In the genomic region with DNA sequence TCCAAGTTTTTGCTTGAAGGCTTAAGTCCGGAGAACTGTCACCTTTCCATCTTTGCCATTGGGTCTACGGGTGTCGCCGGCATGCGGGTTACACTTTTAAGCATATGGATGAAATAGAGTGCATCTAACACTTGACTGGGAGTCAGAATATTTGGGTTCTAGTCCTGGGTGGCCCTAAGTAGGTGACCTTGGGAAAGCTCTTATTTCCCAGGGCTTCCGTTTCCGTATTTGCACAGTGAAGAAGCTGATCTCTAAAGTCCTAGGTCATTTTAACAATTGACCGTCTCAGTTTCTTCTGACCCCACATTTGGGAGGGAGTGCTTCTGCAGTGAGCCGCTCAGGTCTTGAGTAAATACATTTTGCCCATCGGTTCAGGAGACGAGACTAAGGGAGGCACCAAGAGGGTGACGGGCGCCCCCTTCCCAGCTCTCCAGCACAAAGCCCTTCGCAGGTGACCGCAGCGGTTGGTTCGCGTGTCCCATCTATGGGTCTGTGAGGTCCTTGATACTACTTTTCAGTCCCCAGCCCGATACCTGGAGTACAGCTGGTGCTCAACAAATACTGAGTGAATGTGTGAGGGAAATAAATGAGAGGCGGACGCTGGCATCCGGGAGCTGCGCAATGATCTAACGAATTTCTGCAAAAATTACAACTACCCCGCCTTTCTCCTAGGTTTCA, we compare ENCODE assay signal across 8 cellular contexts. TPM values are rescaled to one million over a fixed set of nuclear protein-coding genes. Genes with fewer than 3 reads are reported as not detected.
DNase-seq lines count a peak whose midpoint lies in the region; ATAC-seq and TF ChIP-seq lines count a peak whose summit lies in the region.

No MANE protein-coding gene starts in this region.

- peaks cover 20% of the 10 kb centered on the region for H3K4me1 ChIP-seq in DOHH2 (ENCODE audit: control insufficient read depth, low read length)
- peaks cover 6% of the 10 kb centered on the region; the same call in 1 of the 2 replicates for H3K4me1 ChIP-seq in IMR-90 (ENCODE audit: control insufficient read depth, insufficient read depth, low read length)
- H3K4me1 ChIP-seq in iPS-20b (ENCODE audit: insufficient read depth, low read length) = no peaks in the 10 kb centered on the region; the same call in 1 of the 2 replicates
- H3K4me1 ChIP-seq in skeletal muscle tissue (ENCODE audit: control insufficient read depth in 3 of 3, insufficient read depth in 3 of 3, low read length in 3 of 3) = peaks cover 9 to 18% (median 10%) of the 10 kb centered on the region in 3 donors

- H3K9me1 ChIP-seq in IMR-90 (ENCODE audit: insufficient read depth, low read length) = 0 out of 2 replicates have a peak, but pooled peaks cover 3% of the 10 kb centered on the region

- H4K20me1 ChIP-seq in DOHH2 (ENCODE audit: control insufficient read depth, insufficient read depth, low read depth, low read length) (peaks cover 2% of the 10 kb centered on the region; the same call in 1 of the 2 replicates), IMR-90 (ENCODE audit: insufficient read depth, low read length) (peaks cover 13% of the 10 kb centered on the region; the same call in 1 of the 2 replicates)

- H3K4me3 ChIP-seq in DOHH2 (ENCODE audit: low read length) (peak overlapping the region; percentile 90), IMR-90 (ENCODE audit: insufficient read depth, low read depth, low read length) (peak overlapping the region; percentile 78), iPS-20b (ENCODE audit: low read length) (peak overlapping the region; percentile 97), skeletal muscle tissue (ENCODE audit: low read length in 3 of 3) (peak overlapping the region; percentile 73 to 96 (median 94))

- POLR2A ChIA-PET in IMR-90 (lab: Charles Lee; ENCODE audit: unreplicated experiment) = no interaction called here

- CTCF ChIA-PET in IMR-90 (lab: Yijun Ruan, JAX) = interaction anchor here (0.6 to 1.1 kb wide), 3 partner anchors 309 to 348 kb away, joined by 3 to 7 read pairs (median 3); no protein-coding TSS in a partner anchor

- H3K56ac ChIP-seq in IMR-90 (ENCODE audit: extremely low read depth, insufficient read depth, low read length) = peak overlapping the region; percentile 16; the same call in 1 of the 2 replicates

- H3K9ac ChIP-seq in IMR-90 (ENCODE audit: low read depth, low read length) (peak overlapping the region; percentile 46), iPS-20b (ENCODE audit: low read depth, low read length) (peak overlapping the region; percentile 92), skeletal muscle tissue (ENCODE audit: low read depth in 1 of 3, low read length in 3 of 3) (peak overlapping the region; percentile 94 to 97 (median 96))

- H3K27me3 ChIP-seq in DOHH2 (ENCODE audit: control insufficient read depth, low read length) (no peaks in the 10 kb centered on the region), IMR-90 (ENCODE audit: control insufficient read depth, insufficient read depth, low read length) (no peaks in the 10 kb centered on the region), iPS-20b (ENCODE audit: insufficient read depth, low read length) (no peaks in the 10 kb centered on the region), skeletal muscle tissue (ENCODE audit: control insufficient read depth in 3 of 3, insufficient read depth in 3 of 3, low read length in 3 of 3) (no peaks in the 10 kb centered on the region)

- TF ChIP-seq RAD21 in IMR-90 (IDR thresholded peaks at IDR 0.05; ENCODE audit: low read length) = no peak

- H2BK15ac ChIP-seq in IMR-90 (ENCODE audit: low read depth, low read length) = no peak overlapping the region

- peak; percentile 62 for TF ChIP-seq CTCF in DOHH2 (IDR thresholded peaks at IDR 0.05; ENCODE audit: low read depth, low read length, poor library complexity, severe bottlenecking)
- no peak for TF ChIP-seq CTCF in IMR-90 (conservative IDR thresholded peaks at IDR 0.05; ENCODE audit: low read depth, low read length)
- peak; percentile 14 to 36 for TF ChIP-seq CTCF in brain (conservative IDR thresholded peaks at IDR 0.05)

- peaks cover 33% of the 10 kb centered on the region for H3K4me1 Mint-ChIP-seq in brain

- H2AFZ ChIP-seq in IMR-90 (replicated peaks; ENCODE audit: low read length, poor library complexity) = peak overlapping the region; percentile 94

- H3K36me3 ChIP-seq in DOHH2 (ENCODE audit: control insufficient read depth, low read length) = peaks cover 7% of the 10 kb centered on the region; the same call in 1 of the 2 replicates
- H3K36me3 ChIP-seq in IMR-90 (ENCODE audit: control insufficient read depth, insufficient read depth, low read length) = no peaks in the 10 kb centered on the region
- H3K36me3 ChIP-seq in iPS-20b (ENCODE audit: insufficient read depth, low read depth, low read length) = no peaks in the 10 kb centered on the region; the same call in 1 of the 2 replicates
- H3K36me3 ChIP-seq in skeletal muscle tissue (ENCODE audit: control insufficient read depth in 3 of 3, insufficient read depth in 3 of 3, low read length in 3 of 3) = no peaks in the 10 kb centered on the region

- H4K91ac ChIP-seq in IMR-90 (ENCODE audit: insufficient read depth, low read depth, low read length) = no peak overlapping the region

- peaks cover 11% of the 10 kb centered on the region for H3K27me3 Mint-ChIP-seq in brain

- peak; percentile 17 for DNase-seq in IMR-90
- peak in 3 of 5 donors; percentile 6 to 24 (median 12) for DNase-seq in T-helper 1 cell

- H3K4ac ChIP-seq in IMR-90 (ENCODE audit: low read depth, low read length) = no peak overlapping the region; the same call in 1 of the 2 replicates

- no peaks in the 10 kb centered on the region for H3K36me3 Mint-ChIP-seq in brain

- no peak overlapping the region for H2AK9ac ChIP-seq in IMR-90 (replicated peaks; ENCODE audit: low read depth, low read length, poor library complexity)

- H3F3A ChIP-seq in DOHH2 (ENCODE audit: control insufficient read depth, insufficient read depth) = no peaks in the 10 kb centered on the region

- dilution Hi-C loops in IMR-90 (cut with HindIII; ENCODE audit: low sequenced_read_pairs, unreplicated experiment) = no loop called here

- 10% methylated on average over 4 of the region's 25 CpGs; no CpG with 5 or more reads in 1 of the 2 experiments for WGBS in IMR-90 (ENCODE audit: extremely low coverage in 2 of 2, insufficient read length in 1 of 2), 2 experiments

- no peak overlapping the region for H2BK5ac ChIP-seq in IMR-90 (ENCODE audit: low read depth, low read length, poor library complexity, severe bottlenecking)

- peaks cover 42% of the 10 kb centered on the region for H3K79me2 ChIP-seq in DOHH2 (ENCODE audit: control insufficient read depth, low read length)

- no peaks in the 10 kb centered on the region for H3K9me3 ChIP-seq in DOHH2 (ENCODE audit: control insufficient read depth, insufficient read depth, low read length)
- no peaks in the 10 kb centered on the region for H3K9me3 ChIP-seq in IMR-90 (ENCODE audit: control insufficient read depth, insufficient read depth, low read length)
- peaks cover 4% of the 10 kb centered on the region; the same call in 1 of the 2 replicates for H3K9me3 ChIP-seq in iPS-20b (ENCODE audit: insufficient read depth, low read depth, low read length)
- H3K9me3 ChIP-seq in skeletal muscle tissue (ENCODE audit: control insufficient read depth in 3 of 3, low read length in 3 of 3) = no peaks in the 10 kb centered on the region

- H2BK20ac ChIP-seq in IMR-90 (ENCODE audit: low read depth, low read length) = no peak overlapping the region

- H4K8ac ChIP-seq in IMR-90 (ENCODE audit: low read depth in 2 of 2, low read length in 2 of 2) = peak overlapping the region in 1 of 2 experiments; percentile 37; a peak in 2 of 4 replicates

- H3K9me3 Mint-ChIP-seq in brain = peaks cover 0 to 4% (median 0%) of the 10 kb centered on the region in 5 experiments

- no peak for TF ChIP-seq POLR2A in IMR-90 (IDR thresholded peaks at IDR 0.05; ENCODE audit: low read depth, low read length)

- ATAC-seq in GM21515 (IDR thresholded peaks at IDR 0.05; ENCODE audit: unreplicated experiment) (peak; percentile 33), IMR-90 (ENCODE audit: low read depth) (peak; percentile 34), HG03378 (IDR thresholded peaks at IDR 0.05; ENCODE audit: unreplicated experiment) (no peak)

- peak overlapping the region; percentile 96 to 99 (median 98) for H3K27ac Mint-ChIP-seq in brain

- H3K79me1 ChIP-seq in IMR-90 (ENCODE audit: low read depth in 1 of 2, low read length in 2 of 2) = peaks cover 3 to 9% of the 10 kb centered on the region in 2 experiments; a peak in 2 of 4 replicates

- no peak overlapping the region for H4K5ac ChIP-seq in IMR-90 (ENCODE audit: low read depth, low read length)

- peak overlapping the region; percentile 95 to 97 (median 96) for H3K4me3 Mint-ChIP-seq in brain

- H3K18ac ChIP-seq in IMR-90 (ENCODE audit: low read depth, low read length) = no peak overlapping the region

- intact Hi-C loops in IMR-90 (cut with micrococcal nuclease) = no loop called here

- in situ Hi-C loops in IMR-90 (cut with MboI; ENCODE audit: low sequenced_read_pairs) = no loop called here

- no peak overlapping the region for H2AK5ac ChIP-seq in IMR-90 (ENCODE audit: low read depth, low read length)

- no peak overlapping the region for H3K23ac ChIP-seq in IMR-90 (ENCODE audit: low read depth, low read length)

- H3K14ac ChIP-seq in IMR-90 (replicated peaks; ENCODE audit: low read depth, low read length) = peak overlapping the region; percentile 85

- peak overlapping the region; percentile 83 for H3K4me2 ChIP-seq in DOHH2 (ENCODE audit: low read length)
- peak overlapping the region; percentile 99 for H3K4me2 ChIP-seq in IMR-90 (ENCODE audit: low read depth, low read length)

- H3K27ac ChIP-seq in DOHH2 (ENCODE audit: low read depth, low read length) (peak overlapping the region; percentile 63), IMR-90 (ENCODE audit: insufficient read depth, low read length) (no peak overlapping the region; the same call in 1 of the 2 replicates), iPS-20b (ENCODE audit: low read length) (peak overlapping the region; percentile 59), skeletal muscle tissue (ENCODE audit: low read depth, low read length) (peak overlapping the region; percentile 92)

- no peak overlapping the region for H2BK120ac ChIP-seq in IMR-90 (ENCODE audit: low read depth, low read length)

- no peaks in the 10 kb centered on the region for H3K9me2 ChIP-seq in DOHH2 (replicated peaks; ENCODE audit: control insufficient read depth, low read length)

- no TSS peak for BruUV-seq in IMR-90 (replicated peaks; lab: Mats Ljungman, UMichigan)

TF ChIP-seq in IMR-90, 13 proteins besides CTCF, POLR2A, EP300 and RAD21 (continues in another document):
- no peak for TF ChIP-seq CHD1 (IDR thresholded peaks at IDR 0.05; ENCODE audit: low read depth, low read length)

RNA-seq across cellular contexts. Expression of gene BLTP3A, which starts 0.6 kb away (rescaled TPM):
- total RNA-seq in IMR-90 (2012; rRNA removed) = 4.2 and 4.7 TPM in 2 replicates
- 3.0 and 3.1 TPM in 2 replicates for polyA plus RNA-seq in IMR-90 (2012; rRNA removed)
- polyA plus RNA-seq in IMR-90 (2012; cell fraction: cytosol; rRNA removed) = 1.6 and 1.9 TPM in 2 replicates
- 1.9 and 3.6 TPM in 2 replicates for polyA plus RNA-seq in IMR-90 (2012; cell fraction: nucleus; rRNA removed; ENCODE audit: low replicate concordance)
- polyA plus RNA-seq in brain (ENCODE audit: insufficient read depth, low read depth, low replicate concordance) = 12.2 TPM
- 8.4 TPM for total RNA-seq in skeletal muscle tissue

RNA-seq across cellular contexts. Expression of gene SNRPC, which starts 34.0 kb away (rescaled TPM):
- 84.8 and 87.5 TPM in 2 replicates for total RNA-seq in IMR-90 (2012; rRNA removed)
- 343 and 345 TPM in 2 replicates for polyA plus RNA-seq in IMR-90 (2012; rRNA removed)
- polyA plus RNA-seq in IMR-90 (2012; cell fraction: cytosol; rRNA removed) = 212 and 293 TPM in 2 replicates
- 80.3 and 130 TPM in 2 replicates for polyA plus RNA-seq in IMR-90 (2012; cell fraction: nucleus; rRNA removed; ENCODE audit: low replicate concordance)
- polyA plus RNA-seq in brain (ENCODE audit: insufficient read depth, low read depth, low replicate concordance) = 260 TPM
- total RNA-seq in skeletal muscle tissue = 44.4 TPM

Comparison
In these comparisons a context has a peak if more than half of its experiments do, and no peak if none do; other contexts are left out.
1. H3K9ac ChIP-seq: peak in every context shown above with its lines; median percentile 96 in skeletal muscle tissue; 92 in iPS-20b; 46 in IMR-90.